Comparison of ENCODE assay signal across 8 cellular contexts in genomic region chr5:80487829-80488708, GRCh38. TPM values are rescaled to one million over a fixed set of nuclear protein-coding genes. Genes with fewer than 3 reads are reported as not detected.
DNase-seq lines count a peak whose midpoint lies in the region; ATAC-seq, FAIRE-seq and TF ChIP-seq lines count a peak whose summit lies in the region.

Gene FAM151B (plus strand): TSS chr5:80488100. CDS start chr5:80488124, 24 bp downstream.

- intact Hi-C loops in Caco-2 (cut with micrococcal nuclease; ENCODE audit: unreplicated experiment), result loop anchor here (1.0 to 10.0 kb wide), 4 partner anchors 77 to 184 kb away; no protein-coding TSS in a partner anchor
- intact Hi-C loops in endothelial cell of umbilical vein (cut with micrococcal nuclease), result loop anchor here (1.0 to 10.0 kb wide), 5 partner anchors 84 to 707 kb away; partner anchors contain the start of genes ANKRD34B and RASGRF2

- H3K27ac ChIP-seq in HUES48 (ENCODE audit: low read depth, low read length) (peak within 1 kb of the TSS; percentile 85), endothelial cell of umbilical vein (ENCODE audit: insufficient read depth, low read depth, low read length) (peak within 1 kb of the TSS; percentile 15)

- peaks cover 32% of the 10 kb centered on the region for H3K4me1 Mint-ChIP-seq in Caco-2 (ENCODE audit: low read depth, unreplicated experiment)
- H3K4me1 Mint-ChIP-seq in mesothelial cell of epicardium, result peaks cover 13% of the 10 kb centered on the region

- H3K27ac Mint-ChIP-seq in Caco-2 (ENCODE audit: unreplicated experiment) (peak within 1 kb of the TSS; percentile 84), mesothelial cell of epicardium (peak within 1 kb of the TSS; percentile 96)

- FAIRE-seq in endothelial cell of umbilical vein (lab: Jason Lieb, UNC), result no peak

- H3K9ac ChIP-seq in HUES48 (ENCODE audit: low read depth, low read length), result peak within 1 kb of the TSS; percentile 39
- peak within 1 kb of the TSS; percentile 74 for H3K9ac ChIP-seq in NT2/D1 (ENCODE audit: insufficient read length, low read depth)
- peak within 1 kb of the TSS; percentile 66 for H3K9ac ChIP-seq in endothelial cell of umbilical vein (replicated peaks; ENCODE audit: extremely low read depth, insufficient read depth, low read length)

- TF ChIP-seq CTCF in Caco-2 (IDR thresholded peaks at IDR 0.05; ENCODE audit: insufficient read depth in 1 of 2, low read depth in 1 of 2, low read length in 1 of 2, severe bottlenecking in 1 of 2, unreplicated experiment in 1 of 2) (peak in 1 of 2 experiments; percentile 21), endothelial cell of umbilical vein (IDR thresholded peaks at IDR 0.05; ENCODE audit: extremely low read depth in 1 of 2, insufficient read depth in 1 of 2, low read depth in 1 of 2, low read length in 2 of 2) (peak in 1 of 2 donors; percentile 11), mesothelial cell of epicardium (IDR thresholded peaks at IDR 0.05; ENCODE audit: unreplicated experiment) (no peak)

- H3K27me3 ChIP-seq in Caco-2 (replicated peaks; ENCODE audit: control insufficient read depth, insufficient read depth, low read length), result no peaks in the 10 kb centered on the region
- peaks cover 6% of the 10 kb centered on the region; the same call in 1 of the 2 replicates for H3K27me3 ChIP-seq in HUES48 (ENCODE audit: control insufficient read depth, insufficient read depth, low read length)
- no peaks in the 10 kb centered on the region for H3K27me3 ChIP-seq in NT2/D1 (ENCODE audit: insufficient read depth, insufficient read length)
- H3K27me3 ChIP-seq in endothelial cell of umbilical vein (ENCODE audit: control insufficient read depth in 2 of 2, insufficient read depth in 2 of 2, low read length in 2 of 2), result no peaks in the 10 kb centered on the region

- peak; percentile 86 for ATAC-seq in GM21423 (IDR thresholded peaks at IDR 0.05; ENCODE audit: unreplicated experiment)

- H2AFZ ChIP-seq in endothelial cell of umbilical vein (ENCODE audit: low read depth, low read length), result peak within 1 kb of the TSS; percentile 93

- BruUV-seq in Caco-2 (replicated peaks; lab: Mats Ljungman, UMichigan), result TSS peak; percentile 24
- BruUV-seq in endothelial cell of umbilical vein (replicated peaks; lab: Mats Ljungman, UMichigan), result TSS peak; percentile 10

- H3K79me2 ChIP-seq in endothelial cell of umbilical vein (ENCODE audit: control insufficient read depth, insufficient read depth, low read length), result no peaks in the 10 kb centered on the region

- H3K36me3 ChIP-seq in Caco-2 (ENCODE audit: control insufficient read depth, insufficient read depth, low read length) (no peaks in the 10 kb centered on the region), HUES48 (ENCODE audit: control insufficient read depth, insufficient read depth, low read length) (peaks cover 3% of the 10 kb centered on the region; the same call in 1 of the 2 replicates), NT2/D1 (ENCODE audit: insufficient read depth, insufficient read length, low read length) (peaks cover 14% of the 10 kb centered on the region), endothelial cell of umbilical vein (ENCODE audit: control insufficient read depth in 2 of 2, extremely low read depth in 1 of 2, insufficient read depth in 2 of 2, low read length in 2 of 2) (no peaks in the 10 kb centered on the region)

- peak; percentile 93 to 95 for DNase-seq in Caco-2
- DNase-seq in NT2/D1 (ENCODE audit: low read depth, low spot score), result peak; percentile 82
- peak; percentile 84 for DNase-seq in activated CD8-positive, alpha-beta memory T cell treated with anti-CD3 and anti-CD28 coated beads, Interleukin-2, amount 50 U/mL, for 48 hours
- DNase-seq in endothelial cell of umbilical vein (ENCODE audit: low read depth, low spot score), result peak; percentile 93
- peak; percentile 80 to 91 for DNase-seq in mesothelial cell of epicardium (ENCODE audit: low spot score in 2 of 2, unreplicated experiment in 2 of 2)
- DNase-seq in stimulated activated CD8-positive, alpha-beta memory T cell treated with anti-CD3 and anti-CD28 coated beads, Interleukin-15, amount 100 ng/mL, for 1 hour (ENCODE audit: low read depth), result peak; percentile 31

- H3K4me1 ChIP-seq in Caco-2 (0 out of 2 replicates have a peak, but pooled peaks cover 3% of the 10 kb centered on the region), HUES48 (ENCODE audit: control insufficient read depth, insufficient read depth, low read length) (peaks cover 13% of the 10 kb centered on the region), NT2/D1 (ENCODE audit: insufficient read depth, insufficient read length) (no peaks in the 10 kb centered on the region), endothelial cell of umbilical vein (ENCODE audit: control insufficient read depth, extremely low read depth, insufficient read depth, low read length) (no peaks in the 10 kb centered on the region)

- peaks cover 4% of the 10 kb centered on the region for H3K9me3 Mint-ChIP-seq in Caco-2 (ENCODE audit: unreplicated experiment)
- H3K9me3 Mint-ChIP-seq in mesothelial cell of epicardium, result peaks cover 16% of the 10 kb centered on the region

- peak within 1 kb of the TSS; percentile 76 for H3K4me3 ChIP-seq in Caco-2 (ENCODE audit: low read depth, low read length)
- peak within 1 kb of the TSS; percentile 68 for H3K4me3 ChIP-seq in HUES48 (ENCODE audit: low read depth, low read length)
- H3K4me3 ChIP-seq in NT2/D1 (ENCODE audit: insufficient read length, low read depth), result peak within 1 kb of the TSS; percentile 58
- H3K4me3 ChIP-seq in endothelial cell of umbilical vein (replicated peaks in 1 of 3; ENCODE audit: insufficient read depth in 1 of 3, low read depth in 1 of 3, low read length in 3 of 3), result peak within 1 kb of the TSS; percentile 55 to 76 (median 76)

- peak within 1 kb of the TSS; percentile 92 for H3K4me3 Mint-ChIP-seq in Caco-2 (ENCODE audit: unreplicated experiment)
- H3K4me3 Mint-ChIP-seq in mesothelial cell of epicardium, result peak within 1 kb of the TSS; percentile 95

- no peaks in the 10 kb centered on the region for H3K9me1 ChIP-seq in endothelial cell of umbilical vein (replicated peaks; ENCODE audit: control insufficient read depth, extremely low read depth, insufficient read depth, low read length)

- no peaks in the 10 kb centered on the region for H3K27me3 Mint-ChIP-seq in Caco-2 (ENCODE audit: insufficient read depth, unreplicated experiment)
- no peaks in the 10 kb centered on the region for H3K27me3 Mint-ChIP-seq in mesothelial cell of epicardium (ENCODE audit: low read depth)

- peak; percentile 7 for TF ChIP-seq POLR2A in endothelial cell of umbilical vein (IDR thresholded peaks at IDR 0.05; ENCODE audit: low read depth, low read length)

- dilution Hi-C loops in endothelial cell of umbilical vein (cut with MboI; ENCODE audit: extremely low pct_ligation_motif_present, low sequenced_read_pairs), result no loop called here

- peak within 1 kb of the TSS; percentile 93 for H3K4me2 ChIP-seq in endothelial cell of umbilical vein (ENCODE audit: insufficient read depth, low read length)

- H3K36me3 Mint-ChIP-seq in Caco-2 (ENCODE audit: insufficient read depth, unreplicated experiment) (peaks cover 39% of the 10 kb centered on the region), mesothelial cell of epicardium (peaks cover 20% of the 10 kb centered on the region)

- CTCF ChIA-PET in Caco-2 (lab: Charles Lee) (interaction anchor here (0.6 kb wide), 3 partner anchors 12 to 184 kb away, joined by 3 to 5 read pairs (median 4); partner anchors contain the start of genes DHFR and MSH3), endothelial cell of umbilical vein (lab: Charles Lee) (interaction anchor here (0.6 to 2.4 kb wide), 4 partner anchors 9 to 184 kb away, joined by 3 to 13 read pairs (median 4); no protein-coding TSS in a partner anchor)

- POLR2A ChIA-PET in Caco-2 (lab: Charles Lee) (interaction anchor here (0.7 to 1.7 kb wide), 3 partner anchors 167 to 184 kb away, joined by 3 to 8 read pairs (median 3); partner anchors contain the start of genes DHFR and MSH3), endothelial cell of umbilical vein (lab: Charles Lee) (no interaction called here)

- H3K9me3 ChIP-seq in Caco-2, result no peaks in the 10 kb centered on the region
- H3K9me3 ChIP-seq in HUES48 (ENCODE audit: control insufficient read depth, insufficient read depth, low read length), result no peaks in the 10 kb centered on the region
- H3K9me3 ChIP-seq in NT2/D1 (ENCODE audit: insufficient read depth, low read length), result peaks cover 8% of the 10 kb centered on the region; the same call in 1 of the 2 replicates
- no peaks in the 10 kb centered on the region for H3K9me3 ChIP-seq in endothelial cell of umbilical vein (replicated peaks; ENCODE audit: control insufficient read depth, insufficient read depth, low read length)

- H4K20me1 ChIP-seq in endothelial cell of umbilical vein (replicated peaks; ENCODE audit: control insufficient read depth, extremely low read depth, insufficient read depth, low read length), result no peaks in the 10 kb centered on the region

TF ChIP-seq in endothelial cell of umbilical vein, 7 proteins besides CTCF, POLR2A, EP300 and RAD21:
- TF ChIP-seq POLR2AphosphoS5 (IDR thresholded peaks at IDR 0.05; ENCODE audit: insufficient read depth, low read depth, low read length) (peak; percentile 44), FOS (IDR thresholded peaks at IDR 0.05; ENCODE audit: borderline replicate concordance, insufficient read depth, low read length) (no peak), GATA2 (IDR thresholded peaks at IDR 0.05; ENCODE audit: insufficient read depth, insufficient read length, low read depth, low read length) (no peak), EZH2 (IDR thresholded peaks at IDR 0.05; ENCODE audit: borderline replicate concordance, low read depth, low read length, severe bottlenecking) (no peak), MYC (IDR thresholded peaks at IDR 0.05; ENCODE audit: low read depth, low read length) (no peak), MAX (IDR thresholded peaks at IDR 0.05; ENCODE audit: insufficient read depth, insufficient read length) (peak; percentile 13)

RNA-seq across cellular contexts. Expression of gene FAM151B, which starts in this region (rescaled TPM):
- total RNA-seq in Caco-2 (2022), result 2.4 TPM in 2 replicates
- 2.0 and 2.6 TPM in 2 replicates for total RNA-seq in endothelial cell of umbilical vein
- 0.64 and 0.91 TPM in 2 replicates for polyA plus RNA-seq in endothelial cell of umbilical vein
- 0.99 and 1.2 TPM in 2 replicates for polyA plus RNA-seq in endothelial cell of umbilical vein (2011; cell fraction: cytosol; rRNA removed)
- 2.3 and 3.2 TPM in 2 replicates for polyA plus RNA-seq in endothelial cell of umbilical vein (2011; cell fraction: nucleus; rRNA removed)
- polyA plus RNA-seq in endothelial cell of umbilical vein (2012), result 1.2 and 1.8 TPM in 2 replicates
- 1.5 and 4.7 TPM in 2 replicates for polyA minus RNA-seq in endothelial cell of umbilical vein
- polyA minus RNA-seq in endothelial cell of umbilical vein (2011; cell fraction: cytosol; rRNA and poly(A)+ RNA removed), result 1.1 TPM
- polyA minus RNA-seq in endothelial cell of umbilical vein (2011; cell fraction: nucleus; rRNA and poly(A)+ RNA removed), result 2.8 and 6.0 TPM in 2 replicates
- total RNA-seq in mesothelial cell of epicardium, result 1.5 to 2.3 TPM (median 1.9 TPM) in 3 replicates

Comparison
In these comparisons a context has a peak if more than half of its experiments do, and no peak if none do; other contexts are left out.
1. Peak in every context shown above with its lines: DNase-seq, ATAC-seq, H3K4me3 ChIP-seq and H3K27ac ChIP-seq.
2. DNase-seq: peak in every context shown above with its lines; median percentile 94 in Caco-2; 93 in endothelial cell of umbilical vein; 86 in mesothelial cell of epicardium; 84 in activated CD8-positive, alpha-beta memory T cell treated with anti-CD3 and anti-CD28 coated beads, Interleukin-2, amount 50 U/mL, for 48 hours; 82 in NT2/D1; 31 in stimulated activated CD8-positive, alpha-beta memory T cell treated with anti-CD3 and anti-CD28 coated beads, Interleukin-15, amount 100 ng/mL, for 1 hour.